ENCODE assay signal across 26 cellular contexts in genomic region chr10:16866861-16867260, GRCh38.
"Had no signal": no experiment of that assay in that cellular context is flagged by ENCODE, and none has a peak within 500 bp of the region (broad histone marks: within the 10 kb centered on the region; RNA-seq: fewer than 3 reads in every experiment).

No MANE protein-coding gene starts in this region.

- H3K9me3 ChIP-seq: body of pancreas, MG63 had no signal

- ATAC-seq: activated CD4-positive, alpha-beta T cell treated with anti-CD3 and anti-CD28 coated beads for 36 hours; activated T-helper 17 cell treated with anti-CD3 and anti-CD28 coated beads, Interleukin-2, amount 50 U/mL, for 72 hours; body of pancreas; Right ventricle myocardium inferior; T-helper 17 cell had no signal

- H3K27ac ChIP-seq: body of pancreas had no signal

- H3K27me3 ChIP-seq: body of pancreas, MG63 had no signal

- DNase-seq: activated CD4-positive, alpha-beta memory T cell treated with anti-CD3 and anti-CD28 coated beads, Interleukin-2, amount 10 ng/mL, durations not matched to agents 7 days and 5 days; activated CD4-positive, alpha-beta T cell treated with anti-CD3 and anti-CD28 coated beads for 36 hours; activated CD4-positive, alpha-beta T cell treated with anti-CD3 and anti-CD28 coated beads, Interleukin-2, amount 50 U/mL, for 1 hour; activated CD4-positive, CD25-positive, alpha-beta regulatory T cell; activated gamma-delta T cell; activated naive CD4-positive, alpha-beta T cell treated with anti-CD3 and anti-CD28 coated beads, Interleukin-2, amount 10 ng/mL, durations not matched to agents 7 days and 5 days; activated naive CD8-positive, alpha-beta T cell treated with anti-CD3 and anti-CD28 coated beads for 36 hours; activated T-cell treated with anti-CD3 and anti-CD28 coated beads for 4 hours; activated T-cell treated with anti-CD3 and anti-CD28 coated beads, Interleukin-2, amount 50 U/mL, for 48 hours; anterior cingulate cortex; body of pancreas; MG63; MV-4-11; NCI-H1092 treated with DMSO at 0.1 percent for 48 hours; NCI-H1417 treated with DMSO at 0.1 percent for 48 hours; NCI-H187; NCI-H2081; NCI-H510A treated with DMSO at 0.1 percent for 48 hours; NCI-H69; NK-92 treated with Interleukin-12 subunit alpha and Interleukin-12 subunit beta, amount 100 ng/mL, for 24 hours; OCI-M1; RPMI8226; T-helper 17 cell; T1000 had no signal

- H3K4me3 ChIP-seq: body of pancreas, MG63 had no signal

- H3K36me3 ChIP-seq: MG63 had no signal

- H3K4me1 ChIP-seq: body of pancreas had no signal
